Comparison of ENCODE assay signal across 9 cellular contexts in genomic region chr10:1043532-1043995, GRCh38. TPM values are rescaled to one million over a fixed set of nuclear protein-coding genes. Genes with fewer than 3 reads are reported as not detected.
DNase-seq lines count a peak whose midpoint lies in the region; ATAC-seq and TF ChIP-seq lines count a peak whose summit lies in the region.
"Had no signal": no experiment of that assay in that cellular context is flagged by ENCODE, and none has a peak within 500 bp of the region (broad histone marks: within the 10 kb centered on the region; RNA-seq: fewer than 3 reads in every experiment).

No MANE protein-coding gene starts in this region.

- H3K9me3 ChIP-seq in OCI-LY1 (ENCODE audit: low read length) (no peaks in the 10 kb centered on the region), BE2C (no peaks in the 10 kb centered on the region)

- H3K9me3 Mint-ChIP-seq in glutamatergic neuron (ENCODE audit: unreplicated experiment): peaks cover 8% of the 10 kb centered on the region

- H3K4me2 ChIP-seq in OCI-LY1 (ENCODE audit: low read length): peak overlapping the region; percentile 83
- H3K4me2 ChIP-seq: KMS-11 had no signal

- no peaks in the 10 kb centered on the region for H3K27me3 ChIP-seq in OCI-LY1 (ENCODE audit: insufficient read depth, low read length)
- H3K27me3 ChIP-seq in BE2C: no peaks in the 10 kb centered on the region

- H3K4me3 Mint-ChIP-seq in glutamatergic neuron (ENCODE audit: unreplicated experiment): peak overlapping the region; percentile 78

- H3K4me1 Mint-ChIP-seq in glutamatergic neuron (ENCODE audit: low read depth, unreplicated experiment): peaks cover 24% of the 10 kb centered on the region

- peaks cover 38% of the 10 kb centered on the region for H3K4me1 ChIP-seq in OCI-LY1 (ENCODE audit: insufficient read depth, low read length, severe bottlenecking)
- no peaks in the 10 kb centered on the region; the same call in none of the 2 replicates for H3K4me1 ChIP-seq in BE2C

- peaks cover 3% of the 10 kb centered on the region; the same call in 1 of the 2 replicates for H3F3A ChIP-seq in OCI-LY1 (ENCODE audit: insufficient read depth, low read length)

- peak overlapping the region; percentile 50 for H3K4me3 ChIP-seq in OCI-LY1 (ENCODE audit: low read depth, low read length, poor library complexity, severe bottlenecking)
- no peak overlapping the region for H3K4me3 ChIP-seq in BE2C (ENCODE audit: low read depth, low read length)

- peaks cover 4% of the 10 kb centered on the region for H3K36me3 Mint-ChIP-seq in glutamatergic neuron (ENCODE audit: unreplicated experiment)

- peaks cover 4% of the 10 kb centered on the region for H3K27me3 Mint-ChIP-seq in glutamatergic neuron (ENCODE audit: unreplicated experiment)

- H4K20me1 ChIP-seq in OCI-LY1 (ENCODE audit: insufficient read depth, low read length): no peaks in the 10 kb centered on the region

- TF ChIP-seq CTCF in OCI-LY1 (IDR thresholded peaks at IDR 0.05; ENCODE audit: low read length) (no peak), glutamatergic neuron (IDR thresholded peaks at IDR 0.05; ENCODE audit: partially characterized antibody, unreplicated experiment) (no peak), BE2C (IDR thresholded peaks at IDR 0.05; ENCODE audit: low read depth, low read length) (no peak)

- peak; percentile 43 for ATAC-seq in HG02571 (IDR thresholded peaks at IDR 0.05; ENCODE audit: unreplicated experiment)
- peak; percentile 17 for ATAC-seq in stimulated activated naive CD8-positive, alpha-beta T cell treated with anti-CD3 and anti-CD28 coated beads, Interleukin-15, Interleukin-2, amounts not matched to agents 100 U/mL and 50 U/mL, for 24 hours

- H3K36me3 ChIP-seq in OCI-LY1 (ENCODE audit: insufficient read depth, low read length): peaks cover 86% of the 10 kb centered on the region
- peaks cover 35% of the 10 kb centered on the region for H3K36me3 ChIP-seq in BE2C

- DNase-seq in glutamatergic neuron (no peak), BE2C (no peak), AG08395 (ENCODE audit: low spot score) (no peak)
- no peak for DNase-seq in stimulated activated naive CD8-positive, alpha-beta T cell treated with anti-CD3 and anti-CD28 coated beads, Interleukin-15, Interleukin-2, amounts not matched to agents 100 U/mL and 50 U/mL, for 24 hours
- DNase-seq in activated CD4-positive, CD25-positive, alpha-beta regulatory T cell (lab: John Stamatoyannopoulos, UW): no peak

- TF ChIP-seq POLR2A in GM18526 (IDR thresholded peaks at IDR 0.05; ENCODE audit: extremely low read depth, insufficient read length): peak; percentile 11

- H3K9me2 ChIP-seq in OCI-LY1 (ENCODE audit: low read depth, low read length): no peaks in the 10 kb centered on the region

- peak overlapping the region; percentile 77 for H3K27ac ChIP-seq in OCI-LY1 (ENCODE audit: low read depth, low read length, poor library complexity, severe bottlenecking)
- H3K27ac ChIP-seq: KMS-11 had no signal

- H3K79me2 ChIP-seq in OCI-LY1 (ENCODE audit: insufficient read depth, low read length): peaks cover 32% of the 10 kb centered on the region

- peak overlapping the region; percentile 25 for H3K27ac Mint-ChIP-seq in glutamatergic neuron (ENCODE audit: unreplicated experiment)

- no peak overlapping the region for H2AFZ ChIP-seq in OCI-LY1 (ENCODE audit: low read length)

- peak overlapping the region; percentile 62 for H3K9ac ChIP-seq in OCI-LY1 (ENCODE audit: low read length)
- H3K9ac ChIP-seq: KMS-11 had no signal

RNA-seq across cellular contexts. Expression of gene IDI1, which starts 5.4 kb away (rescaled TPM):
- total RNA-seq in glutamatergic neuron (ENCODE audit: unreplicated experiment): 103 TPM
- 30.6 TPM for polyA plus RNA-seq in BE2C (2012; ENCODE audit: insufficient read depth, insufficient read length, low read depth)

RNA-seq across cellular contexts. Expression of gene WDR37, which starts 12.6 kb away (rescaled TPM):
- 27.8 TPM for total RNA-seq in glutamatergic neuron (ENCODE audit: unreplicated experiment)
- polyA plus RNA-seq in BE2C (2012; ENCODE audit: insufficient read depth, insufficient read length, low read depth): 17.2 TPM

RNA-seq across cellular contexts. Expression of gene IDI2, which starts 17.9 kb away (rescaled TPM):
- not detected for total RNA-seq in glutamatergic neuron (ENCODE audit: unreplicated experiment)
- not detected for polyA plus RNA-seq in BE2C (2012; ENCODE audit: insufficient read depth, insufficient read length, low read depth)

RNA-seq across cellular contexts. Expression of gene GTPBP4, which starts 55.3 kb away (rescaled TPM):
- total RNA-seq in glutamatergic neuron (ENCODE audit: unreplicated experiment): 45.4 TPM
- polyA plus RNA-seq in BE2C (2012; ENCODE audit: insufficient read depth, insufficient read length, low read depth): 153 TPM
